Comparison of ENCODE assay signal across 27 cellular contexts in the genomic region with DNA sequence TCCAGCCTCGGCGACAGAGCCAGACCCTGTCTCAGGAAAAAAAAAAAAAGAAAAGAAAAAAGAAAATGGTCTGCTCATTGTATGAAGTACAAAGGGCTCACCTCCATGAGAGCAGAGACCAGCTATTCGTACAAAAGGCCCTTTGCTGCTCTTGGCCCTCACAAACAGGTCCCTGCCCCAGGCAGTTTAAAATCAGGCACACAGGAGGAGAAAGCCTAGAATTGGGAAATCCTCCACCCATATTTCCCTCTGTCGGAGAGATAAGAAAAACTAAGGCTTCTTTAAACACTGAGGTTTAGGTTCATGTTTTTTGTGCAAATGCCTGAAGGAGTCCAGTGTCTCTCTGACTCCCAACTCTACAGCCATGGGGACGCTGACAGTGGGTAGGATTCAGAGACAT.
"Had no signal": no experiment of that assay in that cellular context is flagged by ENCODE, and none has a peak within 500 bp of the region (broad histone marks: within the 10 kb centered on the region; RNA-seq: fewer than 3 reads in every experiment).

No MANE protein-coding gene starts in this region.

- H3K4me3 Mint-ChIP-seq: activated CD4-positive, alpha-beta T cell treated with anti-CD3 and anti-CD28 coated beads for 36 hours; activated T-cell treated with anti-CD3 and anti-CD28 coated beads, Interleukin-2, amount 50 U/mL, for 72 hours; naive thymus-derived CD4-positive, alpha-beta T cell; stimulated activated effector memory CD8-positive, alpha-beta T cell treated with anti-CD3 and anti-CD28 coated beads, Interleukin-12 subunit alpha, Interleukin-12 subunit beta, amount 100 ng/mL, for 72 hours; T-helper 17 cell had no signal

- H3K9me3 ChIP-seq: colonic mucosa, pancreas, prostate gland, sigmoid colon, upper lobe of left lung had no signal

- H3K4me1 ChIP-seq: colonic mucosa, pancreas, prostate gland had no signal

- FAIRE-seq: bronchial epithelial cell, endometrium, pancreas, small intestine had no signal

- H3K27me3 Mint-ChIP-seq: activated CD4-positive, alpha-beta T cell treated with anti-CD3 and anti-CD28 coated beads for 36 hours; naive thymus-derived CD4-positive, alpha-beta T cell; stimulated activated naive CD8-positive, alpha-beta T cell treated with anti-CD3 and anti-CD28 coated beads, Interleukin-15, amount 100 ng/mL, for 72 hours; T-helper 17 cell had no signal

- ATAC-seq: activated CD4-positive, alpha-beta T cell treated with anti-CD3 and anti-CD28 coated beads for 36 hours; activated naive CD4-positive, alpha-beta T cell treated with anti-CD3 and anti-CD28 coated beads, Interleukin-2, amount 50 U/mL, for 72 hours; activated T-cell treated with anti-CD3 and anti-CD28 coated beads, Interleukin-2, amount 50 U/mL, for 72 hours; naive thymus-derived CD4-positive, alpha-beta T cell; pancreas; stimulated activated effector memory CD8-positive, alpha-beta T cell treated with anti-CD3 and anti-CD28 coated beads, Interleukin-12 subunit alpha, Interleukin-12 subunit beta, amount 100 ng/mL, for 72 hours; stimulated activated naive CD8-positive, alpha-beta T cell treated with anti-CD3 and anti-CD28 coated beads, Interleukin-15, amount 100 ng/mL, for 72 hours; T-helper 17 cell had no signal

- DNase-seq: activated CD4-positive, alpha-beta T cell treated with anti-CD3 and anti-CD28 coated beads for 36 hours; activated CD4-positive, CD25-positive, alpha-beta regulatory T cell; activated naive CD4-positive, alpha-beta T cell; activated T-cell treated with anti-CD3 and anti-CD28 coated beads for 4 hours; activated T-cell treated with anti-CD3 and anti-CD28 coated beads, Interleukin-2, amount 50 U/mL, for 72 hours; colonic mucosa; effector CD8-positive, alpha-beta T cell; head of caudate nucleus; hippocampal formation; midbrain; naive thymus-derived CD4-positive, alpha-beta T cell; nucleus accumbens; pancreas; retina; sigmoid colon; small intestine; stimulated activated CD4-positive, alpha-beta T cell treated with anti-CD3 and anti-CD28 coated beads, Interleukin-4, amount 100 ng/mL, for 24 hours; stimulated activated naive CD8-positive, alpha-beta T cell treated with anti-CD3 and anti-CD28 coated beads, Interleukin-15, amount 100 ng/mL, for 72 hours; substantia nigra; T-helper 17 cell; T1000; upper lobe of left lung had no signal

- H3K27ac Mint-ChIP-seq: activated CD4-positive, alpha-beta T cell treated with anti-CD3 and anti-CD28 coated beads for 36 hours; activated T-cell treated with anti-CD3 and anti-CD28 coated beads, Interleukin-2, amount 50 U/mL, for 72 hours; stimulated activated effector memory CD8-positive, alpha-beta T cell treated with anti-CD3 and anti-CD28 coated beads, Interleukin-12 subunit alpha, Interleukin-12 subunit beta, amount 100 ng/mL, for 72 hours; stimulated activated naive CD8-positive, alpha-beta T cell treated with anti-CD3 and anti-CD28 coated beads, Interleukin-15, amount 100 ng/mL, for 72 hours; T-helper 17 cell had no signal

- H3K27me3 ChIP-seq: colonic mucosa, pancreas, sigmoid colon, upper lobe of left lung had no signal

- H3K27ac ChIP-seq: colonic mucosa, pancreas, prostate gland, sigmoid colon, upper lobe of left lung had no signal

- H3K36me3 ChIP-seq: colonic mucosa, pancreas, prostate gland, sigmoid colon, upper lobe of left lung had no signal

- H3K4me3 ChIP-seq: colonic mucosa, pancreas, prostate gland, sigmoid colon, upper lobe of left lung had no signal

- H3K9me3 Mint-ChIP-seq: activated naive CD4-positive, alpha-beta T cell treated with anti-CD3 and anti-CD28 coated beads, Interleukin-2, amount 50 U/mL, for 72 hours; activated T-cell treated with anti-CD3 and anti-CD28 coated beads, Interleukin-2, amount 50 U/mL, for 72 hours; naive thymus-derived CD4-positive, alpha-beta T cell; stimulated activated effector memory CD8-positive, alpha-beta T cell treated with anti-CD3 and anti-CD28 coated beads, Interleukin-12 subunit alpha, Interleukin-12 subunit beta, amount 100 ng/mL, for 72 hours; stimulated activated naive CD8-positive, alpha-beta T cell treated with anti-CD3 and anti-CD28 coated beads, Interleukin-15, amount 100 ng/mL, for 72 hours had no signal

- H3K36me3 Mint-ChIP-seq: activated naive CD4-positive, alpha-beta T cell treated with anti-CD3 and anti-CD28 coated beads, Interleukin-2, amount 50 U/mL, for 72 hours had no signal
